In genomic region chr5:172113036-172113435, GRCh38 we compare ENCODE assay signal across 8 cellular contexts.
DNase-seq lines count a peak whose midpoint lies in the region; ATAC-seq and TF ChIP-seq lines count a peak whose summit lies in the region.

No MANE protein-coding gene starts in this region.

- no peak for ATAC-seq in WTC11
- ATAC-seq in HG03442 (IDR thresholded peaks at IDR 0.05; ENCODE audit: unreplicated experiment) = no peak
- ATAC-seq in GM18520 (IDR thresholded peaks at IDR 0.05; ENCODE audit: unreplicated experiment) = no peak
- no peak for ATAC-seq in HG02970 (IDR thresholded peaks at IDR 0.05; ENCODE audit: low FRiP score, unreplicated experiment)
- no peak for ATAC-seq in GM19452 (IDR thresholded peaks at IDR 0.05; ENCODE audit: unreplicated experiment)

- peaks cover 20% of the 10 kb centered on the region for H3K36me3 ChIP-seq in brain microvascular endothelial cell (replicated peaks)

- H3K4me3 ChIP-seq in brain microvascular endothelial cell (ENCODE audit: low read depth, low read length) = no peak overlapping the region

- POLR2A ChIA-PET in WTC11 (lab: Charles Lee) = no interaction called here

- H3K27me3 ChIP-seq in brain microvascular endothelial cell (replicated peaks) = no peaks in the 10 kb centered on the region

- CTCF ChIA-PET in WTC11 (lab: Charles Lee) = interaction anchor here (0.7 kb wide), 1 partner anchor 10 kb away, joined by 7 read pairs; no protein-coding TSS in a partner anchor

- in situ Hi-C loops in brain microvascular endothelial cell (cut with HindIII; ENCODE audit: low pct_ligation_motif_present, low sequenced_read_pairs) = no loop called here

- H3K4me1 Mint-ChIP-seq in WTC11 = peaks cover 16% of the 10 kb centered on the region

- DNase-seq in GM19238 (ENCODE audit: insufficient read length, low spot score) = peak; percentile 29
- no peak for DNase-seq in WTC11 (ENCODE audit: low spot score)
- peak; percentile 65 for DNase-seq in brain microvascular endothelial cell
- peak; percentile 41 to 63 (median 61) for DNase-seq in stimulated activated CD4-positive, alpha-beta T cell treated with anti-CD3 and anti-CD28 coated beads, TNF-alpha, amount 100 ng/mL, for 48 hours (ENCODE audit: low read depth in 3 of 3)

- peak overlapping the region; percentile 17 for H3K27ac ChIP-seq in brain microvascular endothelial cell

- H3K27ac Mint-ChIP-seq in WTC11 = peak overlapping the region; percentile 36; the same call in 1 of the 2 replicates

- TF ChIP-seq CTCF in WTC11 (IDR thresholded peaks at IDR 0.05) (no peak), brain microvascular endothelial cell (IDR thresholded peaks at IDR 0.05; ENCODE audit: low read depth, low read length, missing control alignments) (no peak)

- H3K9me3 Mint-ChIP-seq in WTC11 = peaks cover 3% of the 10 kb centered on the region; the same call in 1 of the 2 replicates

- H3K4me3 Mint-ChIP-seq in WTC11 = no peak overlapping the region

- peaks cover 9% of the 10 kb centered on the region for H3K36me3 Mint-ChIP-seq in WTC11

- no peaks in the 10 kb centered on the region for H3K27me3 Mint-ChIP-seq in WTC11 (ENCODE audit: low read depth)

TF ChIP-seq in WTC11, 78 proteins besides CTCF, POLR2A, EP300 and RAD21:
- TF ChIP-seq ETV6 (CRISPR knock-in tag; IDR thresholded peaks at IDR 0.05) = no peak
- no peak for TF ChIP-seq JUN (CRISPR knock-in tag; IDR thresholded peaks at IDR 0.05)
- TF ChIP-seq ATF6 (CRISPR knock-in tag; IDR thresholded peaks at IDR 0.05) = no peak
- TF ChIP-seq NR2C2 (CRISPR knock-in tag; IDR thresholded peaks at IDR 0.05) = no peak
- TF ChIP-seq ZNF219 (CRISPR knock-in tag; IDR thresholded peaks at IDR 0.05; ENCODE audit: borderline replicate concordance) = no peak
- no peak for TF ChIP-seq STAT6 (CRISPR knock-in tag; conservative IDR thresholded peaks at IDR 0.05; ENCODE audit: low read depth)
- no peak for TF ChIP-seq ESRRA (CRISPR knock-in tag; IDR thresholded peaks at IDR 0.05; ENCODE audit: borderline replicate concordance)
- TF ChIP-seq, protein P1, sequence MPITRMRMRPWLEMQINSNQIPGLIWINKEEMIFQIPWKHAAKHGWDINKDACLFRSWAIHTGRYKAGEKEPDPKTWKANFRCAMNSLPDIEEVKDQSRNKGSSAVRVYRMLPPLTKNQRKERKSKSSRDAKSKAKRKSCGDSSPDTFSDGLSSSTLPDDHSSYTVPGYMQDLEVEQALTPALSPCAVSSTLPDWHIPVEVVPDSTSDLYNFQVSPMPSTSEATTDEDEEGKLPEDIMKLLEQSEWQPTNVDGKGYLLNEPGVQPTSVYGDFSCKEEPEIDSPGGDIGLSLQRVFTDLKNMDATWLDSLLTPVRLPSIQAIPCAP (CRISPR knock-in tag; IDR thresholded peaks at IDR 0.05) = no peak
- TF ChIP-seq NR3C1 (CRISPR knock-in tag; conservative IDR thresholded peaks at IDR 0.05; ENCODE audit: low read depth) = no peak
- no peak for TF ChIP-seq PRRX2 (CRISPR knock-in tag; IDR thresholded peaks at IDR 0.05)
- no peak for TF ChIP-seq GABPB1 (CRISPR knock-in tag; IDR thresholded peaks at IDR 0.05)
